20 cellular contexts compared by ENCODE assay signal in the genomic region with DNA sequence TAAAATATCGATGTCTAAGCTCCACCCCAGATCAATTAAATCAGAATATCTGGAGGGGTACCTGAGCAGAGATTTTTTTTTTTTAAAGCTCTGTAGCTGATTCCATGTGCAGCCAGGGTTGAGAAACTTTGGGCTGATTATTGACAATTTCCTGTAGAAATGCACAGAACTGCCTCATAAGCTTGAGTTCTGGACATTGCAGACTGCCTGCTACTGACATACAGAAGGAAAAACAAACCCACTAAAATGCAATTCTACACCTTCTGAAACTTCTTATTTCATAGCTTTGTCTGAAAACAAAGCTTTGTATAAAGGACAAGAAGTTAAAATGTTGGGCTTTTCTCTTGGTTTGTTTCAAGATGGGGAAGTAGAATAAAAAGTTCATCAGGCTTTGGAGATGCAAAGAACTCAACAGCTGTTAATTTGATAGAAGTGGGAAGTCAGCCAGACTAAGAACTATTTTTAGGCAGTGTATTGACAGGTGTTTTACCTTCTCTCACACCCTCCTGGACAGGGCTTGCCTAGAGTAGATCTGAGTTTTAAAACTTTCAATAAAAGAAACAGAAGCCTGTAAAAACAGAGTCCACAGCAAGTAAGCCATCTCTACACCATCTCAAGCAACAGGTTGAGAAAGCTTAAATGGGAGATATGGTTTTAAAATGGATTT.
DNase-seq lines count a peak whose midpoint lies in the region; ATAC-seq, FAIRE-seq and TF ChIP-seq lines count a peak whose summit lies in the region.
"Had no signal": no experiment of that assay in that cellular context is flagged by ENCODE, and none has a peak within 500 bp of the region (broad histone marks: within the 10 kb centered on the region; RNA-seq: fewer than 3 reads in every experiment).

No MANE protein-coding gene starts in this region.

- no peak overlapping the region for H3K4me3 Mint-ChIP-seq in activated CD4-positive, alpha-beta T cell treated with anti-CD3 and anti-CD28 coated beads for 36 hours
- H3K4me3 Mint-ChIP-seq: activated naive CD4-positive, alpha-beta T cell treated with anti-CD3 and anti-CD28 coated beads for 36 hours; HFFc6; mesothelial cell of epicardium had no signal

- in situ Hi-C loops in GM12878 (cut with MboI), result no loop called here

- H3K36me3 Mint-ChIP-seq in activated CD4-positive, alpha-beta T cell treated with anti-CD3 and anti-CD28 coated beads for 36 hours (ENCODE audit: low read depth), result no peaks in the 10 kb centered on the region
- H3K36me3 Mint-ChIP-seq: mesothelial cell of epicardium had no signal

- SMC1A ChIA-PET in GM12878 (lab: Charles Lee; ENCODE audit: uncharacterized antibody, unreplicated experiment), result interaction anchor here (0.5 to 4.2 kb wide), 20 partner anchors 9 to 357 kb away, joined by 3 to 20 read pairs (median 4); no protein-coding TSS in a partner anchor

- no peaks in the 10 kb centered on the region for H3K27me3 ChIP-seq in GM12878 (replicated peaks in 1 of 2; ENCODE audit: control insufficient read depth in 2 of 2, insufficient read depth in 2 of 2, low read length in 1 of 2)
- H3K27me3 ChIP-seq: breast epithelium, testis had no signal

- POLR2A ChIA-PET in GM12878 (lab: Charles Lee), result no interaction called here
- POLR2A ChIA-PET in activated CD4-positive, alpha-beta T cell treated with anti-CD3 and anti-CD28 coated beads for 36 hours (lab: Charles Lee), result no interaction called here

- peaks cover 3% of the 10 kb centered on the region for H3K79me2 ChIP-seq in GM12878 (ENCODE audit: control insufficient read depth, insufficient read depth, low read length)
- H3K79me2 ChIP-seq: parathyroid adenoma had no signal

- DNase-seq in GM12878 (ENCODE audit: low read depth, low spot score) (no peak), DMS153 (lab: John Stamatoyannopoulos, UW) (no peak), NCI-H1436 (lab: John Stamatoyannopoulos, UW) (no peak)
- DNase-seq in activated CD4-positive, alpha-beta T cell treated with anti-CD3 and anti-CD28 coated beads for 36 hours, result no peak
- DNase-seq: activated CD8-positive, alpha-beta memory T cell treated with anti-CD3 and anti-CD28 coated beads for 24 hours; activated naive CD4-positive, alpha-beta T cell treated with anti-CD3 and anti-CD28 coated beads for 36 hours; effector CD4-positive, alpha-beta T cell; HFFc6; MV-4-11; NCI-H226; T1000; testis had no signal

- H3K4me2 ChIP-seq in GM12878 (ENCODE audit: control insufficient read depth, insufficient read depth), result peak overlapping the region; percentile 13; the same call in 1 of the 2 replicates

- intact Hi-C loops in GM12878 (cut with micrococcal nuclease; ENCODE audit: unreplicated experiment), result no loop called here
- intact Hi-C loops in activated CD4-positive, alpha-beta T cell treated with anti-CD3 and anti-CD28 coated beads for 36 hours (cut with DNase I, micrococcal nuclease), result no loop called here

- no peak for FAIRE-seq in GM12878 (lab: Jason Lieb, UNC)

- H3K4me1 Mint-ChIP-seq in activated CD4-positive, alpha-beta T cell treated with anti-CD3 and anti-CD28 coated beads for 36 hours, result no peaks in the 10 kb centered on the region
- H3K4me1 Mint-ChIP-seq: mesothelial cell of epicardium had no signal

- CTCF ChIA-PET in GM12878 (lab: Yijun Ruan, JAX), result interaction anchor here (0.9 to 2.4 kb wide), 5 partner anchors 9 to 153 kb away, joined by 3 to 9 read pairs (median 4); no protein-coding TSS in a partner anchor
- CTCF ChIA-PET in activated CD4-positive, alpha-beta T cell treated with anti-CD3 and anti-CD28 coated beads for 36 hours (lab: Charles Lee), result interaction anchor here (1.2 kb wide), 1 partner anchor 12 kb away, joined by 3 read pairs; no protein-coding TSS in a partner anchor

- H3K27ac ChIP-seq in GM12878 (ENCODE audit: control insufficient read depth, insufficient read depth), result no peak overlapping the region
- H3K27ac ChIP-seq: breast epithelium, parathyroid adenoma, RWPE1, testis had no signal

- H2AFZ ChIP-seq in GM12878 (ENCODE audit: control insufficient read depth, low read depth, low read length), result no peak overlapping the region
- H2AFZ ChIP-seq: parathyroid adenoma had no signal

- H3K9me3 Mint-ChIP-seq in activated CD4-positive, alpha-beta T cell treated with anti-CD3 and anti-CD28 coated beads for 36 hours (ENCODE audit: low read depth), result no peaks in the 10 kb centered on the region
- H3K9me3 Mint-ChIP-seq: activated naive CD4-positive, alpha-beta T cell treated with anti-CD3 and anti-CD28 coated beads for 36 hours; HFFc6 had no signal

- ATAC-seq in GM19035 (IDR thresholded peaks at IDR 0.05; ENCODE audit: unreplicated experiment), result peak; percentile 58
- ATAC-seq in GM21576 (IDR thresholded peaks at IDR 0.05; ENCODE audit: unreplicated experiment), result peak; percentile 70
- ATAC-seq in HG03342 (IDR thresholded peaks at IDR 0.05; ENCODE audit: unreplicated experiment), result peak; percentile 56
- peak; percentile 58 for ATAC-seq in GM12878
- ATAC-seq in GM18909 (IDR thresholded peaks at IDR 0.05; ENCODE audit: poor library complexity, unreplicated experiment), result no peak
- no peak for ATAC-seq in activated CD4-positive, alpha-beta T cell treated with anti-CD3 and anti-CD28 coated beads for 36 hours

- TF ChIP-seq POLR2A in GM12878 (IDR thresholded peaks at IDR 0.05; ENCODE audit: low read depth, low read length), result no peak

- BruUV-seq in GM12878 (replicated peaks; lab: Mats Ljungman, UMichigan), result no TSS peak

- H3K9ac ChIP-seq in GM12878 (ENCODE audit: control insufficient read depth, insufficient read depth, low read length), result no peak overlapping the region
- H3K9ac ChIP-seq: parathyroid adenoma had no signal

- no peak overlapping the region for H3K4me3 ChIP-seq in GM12878
- H3K4me3 ChIP-seq: breast epithelium, testis had no signal

- H3K4me1 ChIP-seq in GM12878 (ENCODE audit: control insufficient read depth, insufficient read depth, low read length), result peaks cover 11% of the 10 kb centered on the region
- H3K4me1 ChIP-seq: breast epithelium, parathyroid adenoma, testis had no signal

- no peaks in the 10 kb centered on the region for H4K20me1 ChIP-seq in GM12878 (ENCODE audit: control insufficient read depth, insufficient read depth)

- no peak for TF ChIP-seq EP300 in GM12878 (IDR thresholded peaks at IDR 0.05; ENCODE audit: borderline replicate concordance in 1 of 2, control insufficient read depth in 1 of 2, low read depth in 2 of 2, low read length in 2 of 2)

- no peak for TF ChIP-seq RAD21 in GM12878 (IDR thresholded peaks at IDR 0.05; ENCODE audit: insufficient read depth, low read depth, low read length)

- no peaks in the 10 kb centered on the region for H3K27me3 Mint-ChIP-seq in activated CD4-positive, alpha-beta T cell treated with anti-CD3 and anti-CD28 coated beads for 36 hours

- RAD21 ChIA-PET in GM12878 (lab: Charles Lee; ENCODE audit: unreplicated experiment), result interaction anchor here (0.7 to 1.8 kb wide), 8 partner anchors 36 to 154 kb away, joined by 3 to 10 read pairs (median 4); no protein-coding TSS in a partner anchor

- H3K27ac Mint-ChIP-seq in activated CD4-positive, alpha-beta T cell treated with anti-CD3 and anti-CD28 coated beads for 36 hours, result no peak overlapping the region
- H3K27ac Mint-ChIP-seq: activated naive CD4-positive, alpha-beta T cell treated with anti-CD3 and anti-CD28 coated beads for 36 hours; HFFc6; mesothelial cell of epicardium had no signal

- no peaks in the 10 kb centered on the region for H3K36me3 ChIP-seq in GM12878 (ENCODE audit: control insufficient read depth in 2 of 2, insufficient read depth in 2 of 2, low read length in 1 of 2)
- H3K36me3 ChIP-seq: breast epithelium had no signal

- H3K9me3 ChIP-seq in GM12878 (replicated peaks; ENCODE audit: control insufficient read depth, insufficient read depth, low read length), result no peaks in the 10 kb centered on the region; the same call in 2 of the 3 replicates
- H3K9me3 ChIP-seq: breast epithelium, testis had no signal

- WGBS in GM12878 (ENCODE audit: insufficient coverage, insufficient replicate concordance, low lambda C conversion rate, missing lambda C conversion rate), result 100% methylated on average over 1 of the region's 1 CpG

- no peak for TF ChIP-seq CTCF in GM12878 (IDR thresholded peaks at IDR 0.05 in 2 of 3, conservative IDR thresholded peaks at IDR 0.05 in 1 of 3; ENCODE audit: control insufficient read depth in 2 of 3, extremely low read depth in 1 of 3, insufficient read depth in 1 of 3, low read depth in 3 of 3, low read length in 3 of 3)

TF ChIP-seq in GM12878, 131 proteins besides CTCF, POLR2A, EP300 and RAD21 (continues in another document):
- TF ChIP-seq NFYA (IDR thresholded peaks at IDR 0.05; ENCODE audit: borderline replicate concordance, low read depth, low read length) (no peak), ASH2L (IDR thresholded peaks at IDR 0.05; ENCODE audit: borderline replicate concordance, low read depth) (no peak), TCF12 (IDR thresholded peaks at IDR 0.05; ENCODE audit: low read depth, low read length) (no peak), KAT2A (conservative IDR thresholded peaks at IDR 0.05; ENCODE audit: control insufficient read depth, low read depth, low read length) (no peak)
- TF ChIP-seq, protein P1, sequence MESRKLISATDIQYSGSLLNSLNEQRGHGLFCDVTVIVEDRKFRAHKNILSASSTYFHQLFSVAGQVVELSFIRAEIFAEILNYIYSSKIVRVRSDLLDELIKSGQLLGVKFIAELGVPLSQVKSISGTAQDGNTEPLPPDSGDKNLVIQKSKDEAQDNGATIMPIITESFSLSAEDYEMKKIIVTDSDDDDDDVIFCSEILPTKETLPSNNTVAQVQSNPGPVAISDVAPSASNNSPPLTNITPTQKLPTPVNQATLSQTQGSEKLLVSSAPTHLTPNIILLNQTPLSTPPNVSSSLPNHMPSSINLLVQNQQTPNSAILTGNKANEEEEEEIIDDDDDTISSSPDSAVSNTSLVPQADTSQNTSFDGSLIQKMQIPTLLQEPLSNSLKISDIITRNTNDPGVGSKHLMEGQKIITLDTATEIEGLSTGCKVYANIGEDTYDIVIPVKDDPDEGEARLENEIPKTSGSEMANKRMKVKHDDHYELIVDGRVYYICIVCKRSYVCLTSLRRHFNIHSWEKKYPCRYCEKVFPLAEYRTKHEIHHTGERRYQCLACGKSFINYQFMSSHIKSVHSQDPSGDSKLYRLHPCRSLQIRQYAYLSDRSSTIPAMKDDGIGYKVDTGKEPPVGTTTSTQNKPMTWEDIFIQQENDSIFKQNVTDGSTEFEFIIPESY (IDR thresholded peaks at IDR 0.05), result no peak
- TF ChIP-seq, protein P2, sequence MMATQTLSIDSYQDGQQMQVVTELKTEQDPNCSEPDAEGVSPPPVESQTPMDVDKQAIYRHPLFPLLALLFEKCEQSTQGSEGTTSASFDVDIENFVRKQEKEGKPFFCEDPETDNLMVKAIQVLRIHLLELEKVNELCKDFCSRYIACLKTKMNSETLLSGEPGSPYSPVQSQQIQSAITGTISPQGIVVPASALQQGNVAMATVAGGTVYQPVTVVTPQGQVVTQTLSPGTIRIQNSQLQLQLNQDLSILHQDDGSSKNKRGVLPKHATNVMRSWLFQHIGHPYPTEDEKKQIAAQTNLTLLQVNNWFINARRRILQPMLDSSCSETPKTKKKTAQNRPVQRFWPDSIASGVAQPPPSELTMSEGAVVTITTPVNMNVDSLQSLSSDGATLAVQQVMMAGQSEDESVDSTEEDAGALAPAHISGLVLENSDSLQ (IDR thresholded peaks at IDR 0.05), result no peak

Comparison
In these comparisons a context has a peak if more than half of its experiments do, and no peak if none do; other contexts are left out.
1. ATAC-seq: peak in GM19035 (single experiment), GM21576 (single experiment), HG03342 (single experiment) and GM12878 (single experiment); none in GM18909 (single experiment) and activated CD4-positive, alpha-beta T cell treated with anti-CD3 and anti-CD28 coated beads for 36 hours (single experiment).